In genomic region chr13:95834134-95834765, GRCh38 we compare ENCODE assay signal across 8 cellular contexts.
A peak's percentile ranks its signal among the peaks of the same experiment; 100 is the strongest.
DNase-seq lines count a peak whose midpoint lies in the region; ATAC-seq and TF ChIP-seq lines count a peak whose summit lies in the region.

No MANE protein-coding gene starts in this region.

- CTCF ChIA-PET in A673 (lab: Charles Lee), result interaction anchor here (0.6 to 2.7 kb wide), 7 partner anchors 131 to 645 kb away, joined by 3 to 38 read pairs (median 4); no protein-coding TSS in a partner anchor

- H3K27me3 ChIP-seq in A673 (replicated peaks; ENCODE audit: insufficient read depth, low read depth, low read length, poor library complexity), result no peaks in the 10 kb centered on the region

- H3K4me1 ChIP-seq in A673 (ENCODE audit: insufficient read depth, low read length, poor library complexity, severe bottlenecking), result peaks cover 8% of the 10 kb centered on the region

- no peaks in the 10 kb centered on the region for H3K9me3 ChIP-seq in A673 (ENCODE audit: low read depth, low read length, poor library complexity, severe bottlenecking)

- H3K4me3 ChIP-seq in A673 (ENCODE audit: low read depth, low read length, poor library complexity, severe bottlenecking), result no peak overlapping the region

- intact Hi-C loops in A673 (cut with micrococcal nuclease; ENCODE audit: unreplicated experiment), result loop anchor here (1.0 to 5.0 kb wide), 5 partner anchors 210 to 642 kb away; no protein-coding TSS in a partner anchor

- POLR2A ChIA-PET in A673 (lab: Charles Lee; ENCODE audit: low non-redundant PET), result no interaction called here

- no TSS peak for BruUV-seq in A673 (replicated peaks; lab: Mats Ljungman, UMichigan)

- ATAC-seq in GM18502 (IDR thresholded peaks at IDR 0.05; ENCODE audit: poor library complexity, unreplicated experiment) (peak; percentile 88), HG02981 (IDR thresholded peaks at IDR 0.05; ENCODE audit: unreplicated experiment) (peak; percentile 85)

- no peak overlapping the region for H3K27ac ChIP-seq in A673 (ENCODE audit: low read depth, low read length, poor library complexity, severe bottlenecking)

- H3K36me3 ChIP-seq in A673 (ENCODE audit: insufficient read depth, low read length, poor library complexity, severe bottlenecking), result no peaks in the 10 kb centered on the region

- DNase-seq in A673 (ENCODE audit: low spot score) (peak; percentile 87), NCI-H2171 treated with DMSO at 0.1 percent for 48 hours (lab: John Stamatoyannopoulos, UW) (peak; percentile 60), cerebellar cortex (ENCODE audit: low spot score) (peak; percentile 75), left kidney (ENCODE audit: low read depth, low spot score) (peak; percentile 90)
- peak; percentile 64 for DNase-seq in activated CD4-positive, CD25-positive, alpha-beta regulatory T cell treated with anti-CD3 and anti-CD28 coated beads, Interleukin-2, amount 50 U/mL, for 72 hours
- DNase-seq in stimulated activated CD4-positive, alpha-beta T cell treated with anti-CD3 and anti-CD28 coated beads, Interleukin-4, amount 100 ng/mL, for 24 hours, result peak; percentile 64

- peak; percentile 83 for TF ChIP-seq CTCF in A673 (conservative IDR thresholded peaks at IDR 0.05; ENCODE audit: low read depth, low read length)
